In genomic region chr12:62813031-62813829, GRCh38 we compare ENCODE assay signal across 8 cellular contexts.
DNase-seq lines count a peak whose midpoint lies in the region; ATAC-seq and TF ChIP-seq lines count a peak whose summit lies in the region.

No MANE protein-coding gene starts in this region.

- DNase-seq in GM19238 (ENCODE audit: insufficient read length, low spot score) (peak; percentile 40), LHCN-M2 (ENCODE audit: low read depth) (peak; percentile 72), endodermal cell (peak; percentile 86), midbrain (lab: John Stamatoyannopoulos, UW) (peak; percentile 80)
- DNase-seq in activated CD4-positive, alpha-beta T cell treated with anti-CD3 and anti-CD28 coated beads, Interleukin-2, amount 10 ng/mL, durations not matched to agents 7 days and 5 days: peak; percentile 22

- CTCF ChIA-PET in activated CD4-positive, alpha-beta T cell treated with anti-CD3 and anti-CD28 coated beads, Interleukin-2, amount 10 ng/mL, durations not matched to agents 7 days and 5 days (lab: Charles Lee): interaction anchor here (0.6 to 2.1 kb wide), 9 partner anchors 10 to 404 kb away, joined by 3 to 11 read pairs (median 3); no protein-coding TSS in a partner anchor

- no peaks in the 10 kb centered on the region for H3K36me3 Mint-ChIP-seq in activated CD4-positive, alpha-beta T cell treated with anti-CD3 and anti-CD28 coated beads, Interleukin-2, amount 10 ng/mL, durations not matched to agents 7 days and 5 days (ENCODE audit: low read depth)
- H3K36me3 Mint-ChIP-seq in endodermal cell (ENCODE audit: low read depth): no peaks in the 10 kb centered on the region
- H3K36me3 Mint-ChIP-seq in stimulated activated naive CD8-positive, alpha-beta T cell treated with anti-CD3 and anti-CD28 coated beads, Interleukin-15, Interleukin-2, amounts not matched to agents 100 ng/mL and 50 ng/mL, for 24 hours (ENCODE audit: low read depth): no peaks in the 10 kb centered on the region

- TF ChIP-seq CTCF in endodermal cell (conservative IDR thresholded peaks at IDR 0.05): peak; percentile 90

- H3K36me3 ChIP-seq in BLaER1 (no peaks in the 10 kb centered on the region), endodermal cell (ENCODE audit: control insufficient read depth, insufficient read depth, low read length) (no peaks in the 10 kb centered on the region)

- H3K9me3 ChIP-seq in BLaER1: no peaks in the 10 kb centered on the region
- H3K9me3 ChIP-seq in endodermal cell (ENCODE audit: control insufficient read depth, low read length): no peaks in the 10 kb centered on the region

- H3K9me3 Mint-ChIP-seq in activated CD4-positive, alpha-beta T cell treated with anti-CD3 and anti-CD28 coated beads, Interleukin-2, amount 10 ng/mL, durations not matched to agents 7 days and 5 days: no peaks in the 10 kb centered on the region
- H3K9me3 Mint-ChIP-seq in endodermal cell: no peaks in the 10 kb centered on the region
- H3K9me3 Mint-ChIP-seq in stimulated activated naive CD8-positive, alpha-beta T cell treated with anti-CD3 and anti-CD28 coated beads, Interleukin-15, Interleukin-2, amounts not matched to agents 100 ng/mL and 50 ng/mL, for 24 hours: no peaks in the 10 kb centered on the region

- ATAC-seq in HG03469 (IDR thresholded peaks at IDR 0.05; ENCODE audit: unreplicated experiment): no peak

- H3K27ac Mint-ChIP-seq in activated CD4-positive, alpha-beta T cell treated with anti-CD3 and anti-CD28 coated beads, Interleukin-2, amount 10 ng/mL, durations not matched to agents 7 days and 5 days: no peak overlapping the region
- H3K27ac Mint-ChIP-seq in endodermal cell: peak overlapping the region; percentile 32
- H3K27ac Mint-ChIP-seq in stimulated activated naive CD8-positive, alpha-beta T cell treated with anti-CD3 and anti-CD28 coated beads, Interleukin-15, Interleukin-2, amounts not matched to agents 100 ng/mL and 50 ng/mL, for 24 hours: no peak overlapping the region

- H3K9ac ChIP-seq in BLaER1: no peak overlapping the region
- no peak overlapping the region for H3K9ac ChIP-seq in endodermal cell (ENCODE audit: extremely low read depth, low read length, poor library complexity, severe bottlenecking)

- 22 to 27% methylated on average over 6 to 17 of the region's 18 CpGs for WGBS in endodermal cell (ENCODE audit: insufficient coverage in 1 of 2, insufficient read length in 1 of 2), 2 experiments

- H4K20me1 ChIP-seq in BLaER1: no peaks in the 10 kb centered on the region

- H3K4me3 Mint-ChIP-seq in activated CD4-positive, alpha-beta T cell treated with anti-CD3 and anti-CD28 coated beads, Interleukin-2, amount 10 ng/mL, durations not matched to agents 7 days and 5 days: peak overlapping the region; percentile 37
- H3K4me3 Mint-ChIP-seq in endodermal cell: no peak overlapping the region
- peak overlapping the region; percentile 22 for H3K4me3 Mint-ChIP-seq in stimulated activated naive CD8-positive, alpha-beta T cell treated with anti-CD3 and anti-CD28 coated beads, Interleukin-15, Interleukin-2, amounts not matched to agents 100 ng/mL and 50 ng/mL, for 24 hours

- H3K4me1 ChIP-seq in BLaER1: peaks cover 31% of the 10 kb centered on the region
- H3K4me1 ChIP-seq in endodermal cell (ENCODE audit: control insufficient read depth, insufficient read depth, low read length): peaks cover under 1% of the 10 kb centered on the region

- H3K4me2 ChIP-seq in BLaER1: peak overlapping the region; percentile 73

- no peaks in the 10 kb centered on the region for H3K27me3 ChIP-seq in BLaER1
- no peaks in the 10 kb centered on the region for H3K27me3 ChIP-seq in endodermal cell (ENCODE audit: control insufficient read depth, insufficient read depth, low read length, poor library complexity, severe bottlenecking)

- no peak overlapping the region for H3K4me3 ChIP-seq in BLaER1
- no peak overlapping the region for H3K4me3 ChIP-seq in endodermal cell (ENCODE audit: low read length)

- POLR2A ChIA-PET in activated CD4-positive, alpha-beta T cell treated with anti-CD3 and anti-CD28 coated beads, Interleukin-2, amount 10 ng/mL, durations not matched to agents 7 days and 5 days (lab: Charles Lee): no interaction called here

- peak overlapping the region; percentile 16; the same call in 1 of the 2 replicates for H3K27ac ChIP-seq in BLaER1
- H3K27ac ChIP-seq in endodermal cell (ENCODE audit: low read depth, low read length): no peak overlapping the region

- peaks cover 26% of the 10 kb centered on the region for H3K4me1 Mint-ChIP-seq in activated CD4-positive, alpha-beta T cell treated with anti-CD3 and anti-CD28 coated beads, Interleukin-2, amount 10 ng/mL, durations not matched to agents 7 days and 5 days
- H3K4me1 Mint-ChIP-seq in endodermal cell: peaks cover 10% of the 10 kb centered on the region
- H3K4me1 Mint-ChIP-seq in stimulated activated naive CD8-positive, alpha-beta T cell treated with anti-CD3 and anti-CD28 coated beads, Interleukin-15, Interleukin-2, amounts not matched to agents 100 ng/mL and 50 ng/mL, for 24 hours (ENCODE audit: low read depth): peaks cover 15% of the 10 kb centered on the region

- H3K27me3 Mint-ChIP-seq in activated CD4-positive, alpha-beta T cell treated with anti-CD3 and anti-CD28 coated beads, Interleukin-2, amount 10 ng/mL, durations not matched to agents 7 days and 5 days: peaks cover 25% of the 10 kb centered on the region
- H3K27me3 Mint-ChIP-seq in endodermal cell (ENCODE audit: insufficient read depth): no peaks in the 10 kb centered on the region
- peaks cover 27% of the 10 kb centered on the region for H3K27me3 Mint-ChIP-seq in stimulated activated naive CD8-positive, alpha-beta T cell treated with anti-CD3 and anti-CD28 coated beads, Interleukin-15, Interleukin-2, amounts not matched to agents 100 ng/mL and 50 ng/mL, for 24 hours

Comparison
In these comparisons a context has a peak if more than half of its experiments do, and no peak if none do; other contexts are left out.
1. DNase-seq: peak in every context shown above with its lines; median percentile 86 in endodermal cell; 80 in midbrain; 72 in LHCN-M2; 40 in GM19238; 22 in activated CD4-positive, alpha-beta T cell treated with anti-CD3 and anti-CD28 coated beads, Interleukin-2, amount 10 ng/mL, durations not matched to agents 7 days and 5 days.